In genomic region chr5:108793207-108793606, GRCh38 we compare ENCODE assay signal across 29 cellular contexts.
"Had no signal": no experiment of that assay in that cellular context is flagged by ENCODE, and none has a peak within 500 bp of the region (broad histone marks: within the 10 kb centered on the region; RNA-seq: fewer than 3 reads in every experiment).

No MANE protein-coding gene starts in this region.

- H3K4me2 ChIP-seq: hepatocyte had no signal

- H2AFZ ChIP-seq: hepatocyte had no signal

- DNase-seq: activated B cell treated with CpG ODN at 0.5 μM for 24 hours; activated CD4-positive, alpha-beta T cell treated with anti-CD3 and anti-CD28 coated beads for 48 hours; activated CD4-positive, alpha-beta T cell treated with anti-CD3 and anti-CD28 coated beads, Interleukin-2, amount 50 U/mL, for 1 hour; activated CD4-positive, alpha-beta T cell treated with anti-CD3 and anti-CD28 coated beads, Interleukin-2, amount 50 U/mL, for 48 hours; activated CD8-positive, alpha-beta memory T cell treated with anti-CD3 and anti-CD28 coated beads for 24 hours; activated CD8-positive, alpha-beta T cell treated with anti-CD3 and anti-CD28 coated beads for 36 hours; activated effector memory CD4-positive, alpha-beta T cell treated with Interleukin-2 at 50 U/mL for 16 hours; activated gamma-delta T cell treated with Interleukin-2 at 50 U/mL for 16 hours; activated naive CD4-positive, alpha-beta T cell treated with anti-CD3 and anti-CD28 coated beads, Interleukin-2, amount 50 U/mL, for 16 hours; activated naive CD4-positive, alpha-beta T cell treated with Interleukin-2 at 50 U/mL for 16 hours; activated T-cell treated with anti-CD3 and anti-CD28 coated beads, Interleukin-2, amount 50 U/mL, for 4 hours; anterior cingulate cortex; body of pancreas; caudate nucleus; cerebellar nuclear complex; colonic mucosa; effector CD8-positive, alpha-beta T cell; esophagus squamous epithelium; foreskin melanocyte; heart right ventricle; T-helper 17 cell; T1000; WERI-Rb-1 had no signal

- H3K9me3 Mint-ChIP-seq: activated T-helper 17 cell treated with anti-CD3 and anti-CD28 coated beads, Interleukin-2, amount 50 U/mL, for 72 hours had no signal

- H3K4me1 ChIP-seq: body of pancreas, colonic mucosa had no signal

- ATAC-seq: activated CD4-positive, CD25-positive, alpha-beta regulatory T cell treated with anti-CD3 and anti-CD28 coated beads, Interleukin-2, amount 50 U/mL, for 24 hours; activated CD8-positive, alpha-beta T cell treated with anti-CD3 and anti-CD28 coated beads for 36 hours; activated T-cell treated with anti-CD3 and anti-CD28 coated beads, Interleukin-2, amount 50 U/mL, for 4 hours; activated T-helper 17 cell treated with anti-CD3 and anti-CD28 coated beads, Interleukin-2, amount 50 U/mL, for 72 hours; body of pancreas; gastroesophageal sphincter; heart right ventricle; T-helper 17 cell had no signal

- H3K27me3 Mint-ChIP-seq: activated B cell treated with CpG ODN at 0.5 μM for 24 hours; activated CD8-positive, alpha-beta T cell treated with anti-CD3 and anti-CD28 coated beads for 36 hours; activated naive CD8-positive, alpha-beta T cell; activated T-helper 17 cell treated with anti-CD3 and anti-CD28 coated beads, Interleukin-2, amount 50 U/mL, for 72 hours; T-helper 17 cell had no signal

- H3K36me3 ChIP-seq: colonic mucosa, WERI-Rb-1 had no signal

- H3K9me3 ChIP-seq: body of pancreas, colonic mucosa, esophagus squamous epithelium, gastroesophageal sphincter, heart right ventricle had no signal

- H3K27me3 ChIP-seq: body of pancreas, colonic mucosa, esophagus squamous epithelium, gastroesophageal sphincter, heart right ventricle, hepatocyte had no signal

- H3K27ac Mint-ChIP-seq: activated B cell treated with CpG ODN at 0.5 μM for 24 hours; activated CD8-positive, alpha-beta T cell treated with anti-CD3 and anti-CD28 coated beads for 36 hours; activated naive CD8-positive, alpha-beta T cell; activated T-helper 17 cell treated with anti-CD3 and anti-CD28 coated beads, Interleukin-2, amount 50 U/mL, for 72 hours; T-helper 17 cell; T-helper 2 cell treated with Interferon-gamma antibody and Interleukin-4, amounts not matched to agents 5 μg/mL and 100 μg/mL, for 36 hours had no signal

- H3K27ac ChIP-seq: body of pancreas, colonic mucosa, gastroesophageal sphincter, heart right ventricle, hepatocyte, WERI-Rb-1 had no signal

- H3K4me3 ChIP-seq: body of pancreas, colonic mucosa, gastroesophageal sphincter, heart right ventricle, hepatocyte had no signal

- H3K4me3 Mint-ChIP-seq: activated B cell treated with CpG ODN at 0.5 μM for 24 hours; activated CD8-positive, alpha-beta T cell treated with anti-CD3 and anti-CD28 coated beads for 36 hours; activated naive CD8-positive, alpha-beta T cell; activated T-cell treated with anti-CD3 and anti-CD28 coated beads, Interleukin-2, amount 50 U/mL, for 4 hours; activated T-helper 17 cell treated with anti-CD3 and anti-CD28 coated beads, Interleukin-2, amount 50 U/mL, for 72 hours; T-helper 2 cell treated with Interferon-gamma antibody and Interleukin-4, amounts not matched to agents 5 μg/mL and 100 μg/mL, for 36 hours had no signal

- H3K4me1 Mint-ChIP-seq: activated T-helper 17 cell treated with anti-CD3 and anti-CD28 coated beads, Interleukin-2, amount 50 U/mL, for 72 hours; T-helper 17 cell had no signal
